Comparison of ENCODE assay signal across 8 cellular contexts in the genomic region with DNA sequence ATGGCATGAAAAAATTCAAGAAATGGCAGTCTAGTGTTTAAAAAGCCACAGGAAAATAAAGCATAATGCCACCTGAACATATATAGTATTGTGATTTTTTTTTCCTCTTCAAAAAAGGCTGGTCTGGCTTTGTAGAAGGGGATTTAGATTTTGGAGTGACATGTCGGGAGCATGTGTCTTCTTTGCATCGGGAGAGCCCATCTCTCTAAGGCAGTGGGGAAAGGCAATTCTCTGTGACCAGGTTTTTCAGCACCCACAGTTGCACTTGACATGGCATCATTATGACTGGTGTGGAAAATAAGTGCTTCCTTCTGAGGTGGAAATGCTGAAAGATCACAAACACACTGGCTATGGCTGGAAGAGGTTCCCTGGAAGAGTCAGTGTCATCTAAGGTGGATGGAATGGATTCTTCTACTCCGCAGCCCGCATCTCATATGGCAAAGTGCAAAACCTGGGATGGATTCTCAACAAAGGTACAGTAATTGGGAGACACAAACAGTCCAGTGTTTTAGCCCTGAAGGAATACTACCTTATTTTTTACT.
A peak's percentile ranks its signal among the peaks of the same experiment; 100 is the strongest.
DNase-seq lines count a peak whose midpoint lies in the region; ATAC-seq, FAIRE-seq and TF ChIP-seq lines count a peak whose summit lies in the region.

No MANE protein-coding gene starts in this region.

- ATAC-seq in GM23338 (peak; percentile 16), HG03135 (IDR thresholded peaks at IDR 0.05; ENCODE audit: unreplicated experiment) (no peak), GM19455 (IDR thresholded peaks at IDR 0.05; ENCODE audit: unreplicated experiment) (no peak)

- no peaks in the 10 kb centered on the region for H3K9me2 ChIP-seq in GM23338 (ENCODE audit: insufficient read depth)

- H3K27ac Mint-ChIP-seq in GM23338 = no peak overlapping the region; the same call in 1 of the 2 replicates

- peak overlapping the region; percentile 74 for H3K4me2 ChIP-seq in GM23338

- peak overlapping the region; percentile 43 for H3K4me3 ChIP-seq in GM23338
- H3K4me3 ChIP-seq in cardiac fibroblast (replicated peaks in 1 of 2; ENCODE audit: low read depth in 2 of 2, low read length in 2 of 2) = peak overlapping the region in 1 of 2 donors; percentile 9
- H3K4me3 ChIP-seq in small intestine (ENCODE audit: low read depth in 1 of 2, low read length in 2 of 2) = no peak overlapping the region

- H3K27me3 ChIP-seq in GM23338 (ENCODE audit: insufficient read depth) = peaks cover 13% of the 10 kb centered on the region; the same call in 1 of the 2 replicates
- peaks cover 0 to 2% of the 10 kb centered on the region in 2 donors for H3K27me3 ChIP-seq in small intestine (ENCODE audit: control insufficient read depth in 2 of 2, insufficient read depth in 2 of 2, low read length in 2 of 2)

- H3K4me1 Mint-ChIP-seq in GM23338 = peaks cover 59% of the 10 kb centered on the region

- no peaks in the 10 kb centered on the region for H3K36me3 Mint-ChIP-seq in GM23338 (ENCODE audit: low read depth)

- peaks cover 3% of the 10 kb centered on the region; the same call in 1 of the 2 replicates for H4K20me1 ChIP-seq in GM23338 (replicated peaks; ENCODE audit: insufficient read depth)

- WGBS in small intestine, 3 donors = 1 to 3% (median 3%) methylated on average over 4 of the region's 4 CpGs

- H3K9me3 ChIP-seq in small intestine (ENCODE audit: control insufficient read depth, low read depth) = no peaks in the 10 kb centered on the region

- H3K79me2 ChIP-seq in GM23338 (replicated peaks; ENCODE audit: insufficient read depth) = peaks cover 55% of the 10 kb centered on the region

- FAIRE-seq in small intestine (lab: Jason Lieb, UNC) = no peak

- DNase-seq in GM23338 (ENCODE audit: low spot score) (peak; percentile 90), NCI-H226 (peak; percentile 83), cardiac fibroblast (ENCODE audit: low read depth in 2 of 2) (peak; percentile 90 to 91), iPS-NIHi7 (ENCODE audit: extremely low spot score) (peak; percentile 44), small intestine (peak; percentile 64), germinal center (ENCODE audit: low spot score) (no peak)

- peaks cover 58% of the 10 kb centered on the region for H3K4me1 ChIP-seq in GM23338 (ENCODE audit: insufficient read depth)
- H3K4me1 ChIP-seq in small intestine (ENCODE audit: control insufficient read depth in 2 of 2, insufficient read depth in 1 of 2, low read depth in 1 of 2, low read length in 1 of 2) = peaks cover 4 to 6% of the 10 kb centered on the region in 2 donors

- no peaks in the 10 kb centered on the region for H3F3A ChIP-seq in GM23338 (replicated peaks; ENCODE audit: low read depth)

- no peak overlapping the region for H3K27ac ChIP-seq in GM23338 (ENCODE audit: low read depth)
- peak overlapping the region in 1 of 2 donors; percentile 25 for H3K27ac ChIP-seq in small intestine (ENCODE audit: low read depth in 1 of 2, low read length in 1 of 2)

- peaks cover under 1% of the 10 kb centered on the region for H3K27me3 Mint-ChIP-seq in GM23338 (ENCODE audit: insufficient read depth, low read depth, poor library complexity)

- peak overlapping the region; percentile 61 for H3K4me3 Mint-ChIP-seq in GM23338

- H3K9me3 Mint-ChIP-seq in GM23338 = no peaks in the 10 kb centered on the region

- H2AFZ ChIP-seq in GM23338 = no peak overlapping the region

- TF ChIP-seq CTCF in GM23338 (conservative IDR thresholded peaks at IDR 0.05; ENCODE audit: low read depth in 2 of 2) = no peak
- TF ChIP-seq CTCF in cardiac fibroblast (IDR thresholded peaks at IDR 0.05; ENCODE audit: low read depth, low read length) = no peak

- H3K36me3 ChIP-seq in GM23338 (ENCODE audit: insufficient read depth) (no peaks in the 10 kb centered on the region), small intestine (ENCODE audit: control insufficient read depth in 2 of 2, insufficient read depth in 2 of 2, low read length in 2 of 2) (no peaks in the 10 kb centered on the region)

TF ChIP-seq in GM23338, 12 proteins besides CTCF, POLR2A, EP300 and RAD21:
- TF ChIP-seq POLR2AphosphoS5 (IDR thresholded peaks at IDR 0.05; ENCODE audit: low read depth) (no peak), CREB1 (CRISPR knock-in tag; IDR thresholded peaks at IDR 0.05; ENCODE audit: low read depth) (peak; percentile 22; the same call in 1 of the 2 replicates), ZNF331 (CRISPR knock-in tag; IDR thresholded peaks at IDR 0.05; ENCODE audit: low read depth) (no peak), NANOG (IDR thresholded peaks at IDR 0.05; ENCODE audit: borderline replicate concordance) (no peak), JUNB (IDR thresholded peaks at IDR 0.05; ENCODE audit: unreplicated experiment) (no peak), EZH2 (IDR thresholded peaks at IDR 0.05; ENCODE audit: low read depth, unreplicated experiment) (no peak), EZH2phosphoT487 (IDR thresholded peaks at IDR 0.05; ENCODE audit: unreplicated experiment) (no peak), STAT1 (IDR thresholded peaks at IDR 0.05; ENCODE audit: unreplicated experiment) (no peak)
TF ChIP-seq in GM23338: peak in this region for 1.
